Comparison of ENCODE assay signal across 2 cellular contexts in genomic region chr7:5607958-5608656, GRCh38.
TF ChIP-seq lines count a peak whose summit lies in the region.

No MANE protein-coding gene starts in this region.

TF ChIP-seq in HEK293, 187 proteins besides CTCF, POLR2A, EP300 and RAD21 (continued from another document):
- TF ChIP-seq ZNF837 (tag by site-specific recombination; IDR thresholded peaks at IDR 0.05) (no peak), GLI2 (tag by site-specific recombination; IDR thresholded peaks at IDR 0.05; ENCODE audit: borderline replicate concordance, low read depth) (no peak), ZNF223 (tag by site-specific recombination; IDR thresholded peaks at IDR 0.05) (peak; percentile 82)

TF ChIP-seq in K562, 482 proteins besides CTCF, POLR2A, EP300 and RAD21 (continued from another document and continues in another):
- TF ChIP-seq RREB1 (CRISPR knock-in tag; IDR thresholded peaks at IDR 0.05): no peak
- no peak for TF ChIP-seq BRD4 (IDR thresholded peaks at IDR 0.05)
- TF ChIP-seq ZBTB17 (CRISPR knock-in tag; IDR thresholded peaks at IDR 0.05): no peak
- no peak for TF ChIP-seq SAP30 (IDR thresholded peaks at IDR 0.05; ENCODE audit: borderline replicate concordance, insufficient read depth, low read depth, low read length, poor library complexity, severe bottlenecking)
- TF ChIP-seq, protein P1, sequence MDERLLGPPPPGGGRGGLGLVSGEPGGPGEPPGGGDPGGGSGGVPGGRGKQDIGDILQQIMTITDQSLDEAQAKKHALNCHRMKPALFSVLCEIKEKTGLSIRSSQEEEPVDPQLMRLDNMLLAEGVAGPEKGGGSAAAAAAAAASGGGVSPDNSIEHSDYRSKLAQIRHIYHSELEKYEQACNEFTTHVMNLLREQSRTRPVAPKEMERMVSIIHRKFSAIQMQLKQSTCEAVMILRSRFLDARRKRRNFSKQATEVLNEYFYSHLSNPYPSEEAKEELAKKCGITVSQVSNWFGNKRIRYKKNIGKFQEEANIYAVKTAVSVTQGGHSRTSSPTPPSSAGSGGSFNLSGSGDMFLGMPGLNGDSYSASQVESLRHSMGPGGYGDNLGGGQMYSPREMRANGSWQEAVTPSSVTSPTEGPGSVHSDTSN (CRISPR knock-in tag; IDR thresholded peaks at IDR 0.05; ENCODE audit: low read depth): no peak
- TF ChIP-seq, protein P1 (tag; conservative IDR thresholded peaks at IDR 0.05; ENCODE audit: low read depth): no peak
- TF ChIP-seq, protein P2, sequence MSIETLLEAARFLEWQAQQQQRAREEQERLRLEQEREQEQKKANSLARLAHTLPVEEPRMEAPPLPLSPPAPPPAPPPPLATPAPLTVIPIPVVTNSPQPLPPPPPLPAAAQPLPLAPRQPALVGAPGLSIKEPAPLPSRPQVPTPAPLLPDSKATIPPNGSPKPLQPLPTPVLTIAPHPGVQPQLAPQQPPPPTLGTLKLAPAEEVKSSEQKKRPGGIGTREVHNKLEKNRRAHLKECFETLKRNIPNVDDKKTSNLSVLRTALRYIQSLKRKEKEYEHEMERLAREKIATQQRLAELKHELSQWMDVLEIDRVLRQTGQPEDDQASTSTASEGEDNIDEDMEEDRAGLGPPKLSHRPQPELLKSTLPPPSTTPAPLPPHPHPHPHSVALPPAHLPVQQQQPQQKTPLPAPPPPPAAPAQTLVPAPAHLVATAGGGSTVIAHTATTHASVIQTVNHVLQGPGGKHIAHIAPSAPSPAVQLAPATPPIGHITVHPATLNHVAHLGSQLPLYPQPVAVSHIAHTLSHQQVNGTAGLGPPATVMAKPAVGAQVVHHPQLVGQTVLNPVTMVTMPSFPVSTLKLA (conservative IDR thresholded peaks at IDR 0.05): peak in 1 of 2 experiments; percentile 37; a peak in 1 of 4 replicates
- no peak for TF ChIP-seq PRPF4 (IDR thresholded peaks at IDR 0.05; ENCODE audit: insufficient read depth, low read depth, low read length, poor library complexity, severe bottlenecking)
- no peak for TF ChIP-seq NFIX (CRISPR knock-in tag; IDR thresholded peaks at IDR 0.05; ENCODE audit: low read depth)
- peak; percentile 12; the same call in 1 of the 2 replicates for TF ChIP-seq RBFOX2 (IDR thresholded peaks at IDR 0.05; ENCODE audit: low read depth, low read length)
- TF ChIP-seq YBX1 (IDR thresholded peaks at IDR 0.05): no peak
- no peak for TF ChIP-seq ZNF785 (CRISPR knock-in tag; IDR thresholded peaks at IDR 0.05)
- no peak for TF ChIP-seq BHLHE40 (IDR thresholded peaks at IDR 0.05; ENCODE audit: low read length)
- no peak for TF ChIP-seq SIX5 (IDR thresholded peaks at IDR 0.05; ENCODE audit: borderline replicate concordance in 1 of 2, insufficient read depth in 1 of 2, low read depth in 1 of 2, low read length in 2 of 2)
- TF ChIP-seq, protein P3, sequence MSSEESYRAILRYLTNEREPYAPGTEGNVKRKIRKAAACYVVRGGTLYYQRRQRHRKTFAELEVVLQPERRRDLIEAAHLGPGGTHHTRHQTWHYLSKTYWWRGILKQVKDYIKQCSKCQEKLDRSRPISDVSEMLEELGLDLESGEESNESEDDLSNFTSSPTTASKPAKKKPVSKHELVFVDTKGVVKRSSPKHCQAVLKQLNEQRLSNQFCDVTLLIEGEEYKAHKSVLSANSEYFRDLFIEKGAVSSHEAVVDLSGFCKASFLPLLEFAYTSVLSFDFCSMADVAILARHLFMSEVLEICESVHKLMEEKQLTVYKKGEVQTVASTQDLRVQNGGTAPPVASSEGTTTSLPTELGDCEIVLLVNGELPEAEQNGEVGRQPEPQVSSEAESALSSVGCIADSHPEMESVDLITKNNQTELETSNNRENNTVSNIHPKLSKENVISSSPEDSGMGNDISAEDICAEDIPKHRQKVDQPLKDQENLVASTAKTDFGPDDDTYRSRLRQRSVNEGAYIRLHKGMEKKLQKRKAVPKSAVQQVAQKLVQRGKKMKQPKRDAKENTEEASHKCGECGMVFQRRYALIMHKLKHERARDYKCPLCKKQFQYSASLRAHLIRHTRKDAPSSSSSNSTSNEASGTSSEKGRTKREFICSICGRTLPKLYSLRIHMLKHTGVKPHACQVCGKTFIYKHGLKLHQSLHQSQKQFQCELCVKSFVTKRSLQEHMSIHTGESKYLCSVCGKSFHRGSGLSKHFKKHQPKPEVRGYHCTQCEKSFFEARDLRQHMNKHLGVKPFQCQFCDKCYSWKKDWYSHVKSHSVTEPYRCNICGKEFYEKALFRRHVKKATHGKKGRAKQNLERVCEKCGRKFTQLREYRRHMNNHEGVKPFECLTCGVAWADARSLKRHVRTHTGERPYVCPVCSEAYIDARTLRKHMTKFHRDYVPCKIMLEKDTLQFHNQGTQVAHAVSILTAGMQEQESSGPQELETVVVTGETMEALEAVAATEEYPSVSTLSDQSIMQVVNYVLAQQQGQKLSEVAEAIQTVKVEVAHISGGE (CRISPR knock-in tag; IDR thresholded peaks at IDR 0.05): no peak
- TF ChIP-seq RBM22 (IDR thresholded peaks at IDR 0.05; ENCODE audit: low read depth, low read length, poor library complexity, severe bottlenecking): peak; percentile 67
- TF ChIP-seq SRSF3 (IDR thresholded peaks at IDR 0.05; ENCODE audit: insufficient read depth, low read length): no peak
- TF ChIP-seq GABPB2 (CRISPR knock-in tag; conservative IDR thresholded peaks at IDR 0.05): no peak
- TF ChIP-seq THRAP3 (IDR thresholded peaks at IDR 0.05; ENCODE audit: borderline replicate concordance): no peak
- TF ChIP-seq RFX1 (IDR thresholded peaks at IDR 0.05): no peak
- TF ChIP-seq CXXC5 (CRISPR knock-in tag; IDR thresholded peaks at IDR 0.05): no peak
- no peak for TF ChIP-seq CSDE1 (IDR thresholded peaks at IDR 0.05)
- peak; percentile 34; the same call in 1 of the 2 replicates for TF ChIP-seq MBD2 (IDR thresholded peaks at IDR 0.05; ENCODE audit: borderline replicate concordance, low read depth)
- no peak for TF ChIP-seq ARID2 (IDR thresholded peaks at IDR 0.05)
- TF ChIP-seq ZNF780A (CRISPR knock-in tag; IDR thresholded peaks at IDR 0.05): no peak
- TF ChIP-seq TSHZ1 (CRISPR knock-in tag; IDR thresholded peaks at IDR 0.05): no peak
- peak; percentile 79 for TF ChIP-seq POLR2G (IDR thresholded peaks at IDR 0.05; ENCODE audit: low read depth, low read length)
- no peak for TF ChIP-seq NFYB (IDR thresholded peaks at IDR 0.05; ENCODE audit: extremely low read depth, insufficient read length)
- no peak for TF ChIP-seq ZBTB8A (IDR thresholded peaks at IDR 0.05; ENCODE audit: partially characterized antibody)
- TF ChIP-seq NFRKB (IDR thresholded peaks at IDR 0.05; ENCODE audit: low read depth): no peak
- no peak for TF ChIP-seq SMAD2 (IDR thresholded peaks at IDR 0.05; ENCODE audit: low read depth, low read length)
- TF ChIP-seq POLR2AphosphoS2 (IDR thresholded peaks at IDR 0.05; ENCODE audit: low read length): no peak
- TF ChIP-seq ELF2 (CRISPR knock-in tag; IDR thresholded peaks at IDR 0.05): no peak
- TF ChIP-seq, protein P4, sequence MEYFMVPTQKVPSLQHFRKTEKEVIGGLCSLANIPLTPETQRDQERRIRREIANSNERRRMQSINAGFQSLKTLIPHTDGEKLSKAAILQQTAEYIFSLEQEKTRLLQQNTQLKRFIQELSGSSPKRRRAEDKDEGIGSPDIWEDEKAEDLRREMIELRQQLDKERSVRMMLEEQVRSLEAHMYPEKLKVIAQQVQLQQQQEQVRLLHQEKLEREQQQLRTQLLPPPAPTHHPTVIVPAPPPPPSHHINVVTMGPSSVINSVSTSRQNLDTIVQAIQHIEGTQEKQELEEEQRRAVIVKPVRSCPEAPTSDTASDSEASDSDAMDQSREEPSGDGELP (CRISPR knock-in tag; IDR thresholded peaks at IDR 0.05; ENCODE audit: borderline replicate concordance): peak; percentile 21; the same call in 1 of the 2 replicates
- TF ChIP-seq SP2 (IDR thresholded peaks at IDR 0.05; ENCODE audit: extremely low read depth, low read depth, low read length, poor library complexity, severe bottlenecking): no peak
- TF ChIP-seq NFE2 (IDR thresholded peaks at IDR 0.05; ENCODE audit: low read depth): no peak
- TF ChIP-seq TBL1XR1 (IDR thresholded peaks at IDR 0.05; ENCODE audit: low read length in 2 of 2): no peak
- no peak for TF ChIP-seq ZNF146 (CRISPR knock-in tag; IDR thresholded peaks at IDR 0.05; ENCODE audit: unreplicated experiment)
- TF ChIP-seq SMARCB1 (IDR thresholded peaks at IDR 0.05; ENCODE audit: insufficient read length, low read depth): no peak
- TF ChIP-seq CREBBP (IDR thresholded peaks at IDR 0.05; ENCODE audit: low read depth, low read length): no peak
- no peak for TF ChIP-seq POLR2H (tag; IDR thresholded peaks at IDR 0.05; ENCODE audit: low read depth)
